26 cellular contexts compared by ENCODE assay signal in the genomic region with DNA sequence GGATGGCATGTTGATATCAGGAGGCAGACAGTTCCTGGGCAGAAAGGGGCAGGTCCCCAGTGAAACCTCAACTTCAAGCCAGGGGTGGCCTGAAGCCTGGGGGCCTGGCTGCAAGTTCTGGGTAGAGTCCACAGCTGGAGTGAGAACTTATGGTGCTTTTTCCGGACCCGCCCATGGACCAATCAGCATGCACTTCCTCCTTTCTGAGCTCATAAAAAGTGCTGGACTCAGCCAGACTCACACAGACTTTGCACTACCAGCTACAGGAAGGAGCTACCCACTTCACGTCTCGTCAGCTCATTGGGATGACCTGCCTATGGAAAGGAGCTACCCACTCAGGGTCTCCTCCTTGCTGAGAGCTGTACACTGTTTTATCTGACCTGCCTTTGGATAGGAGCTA.
DNase-seq lines count a peak whose midpoint lies in the region; FAIRE-seq and TF ChIP-seq lines count a peak whose summit lies in the region.
"Had no signal": no experiment of that assay in that cellular context is flagged by ENCODE, and none has a peak within 500 bp of the region (broad histone marks: within the 10 kb centered on the region; RNA-seq: fewer than 3 reads in every experiment).

No MANE protein-coding gene starts in this region.

- H3K9me2 ChIP-seq in OCI-LY1 (ENCODE audit: low read depth, low read length), result no peaks in the 10 kb centered on the region

- no peaks in the 10 kb centered on the region for H4K20me1 ChIP-seq in KMS-11 (ENCODE audit: insufficient read depth)
- no peaks in the 10 kb centered on the region for H4K20me1 ChIP-seq in OCI-LY1 (ENCODE audit: insufficient read depth, low read length)

- in situ Hi-C loops in GM13976 (cut with MboI; ENCODE audit: low sequenced_read_pairs, unreplicated experiment), result no loop called here

- H3K9ac ChIP-seq in KMS-11, result no peak overlapping the region
- no peak overlapping the region for H3K9ac ChIP-seq in OCI-LY1 (ENCODE audit: low read length)

- no peak overlapping the region for H3K27ac Mint-ChIP-seq in mesothelial cell of epicardium
- H3K27ac Mint-ChIP-seq: activated B cell treated with CpG ODN at 0.5 μM for 24 hours; naive thymus-derived CD4-positive, alpha-beta T cell; stimulated activated naive CD8-positive, alpha-beta T cell treated with anti-CD3 and anti-CD28 coated beads, Interleukin-15, Interleukin-2, amounts not matched to agents 100 ng/mL and 50 ng/mL, for 24 hours had no signal

- DNase-seq in DMS53 (lab: John Stamatoyannopoulos, UW) (peak; percentile 46), DMS53 treated with DMSO at 0.1 percent for 48 hours (lab: John Stamatoyannopoulos, UW; ENCODE audit: unreplicated experiment) (no peak), small intestine (peak; percentile 55), epidermal melanocyte (ENCODE audit: insufficient read length, low spot score) (no peak), mesothelial cell of epicardium (ENCODE audit: low spot score in 2 of 2, unreplicated experiment in 2 of 2) (no peak), GM13976 (ENCODE audit: low spot score) (no peak)
- DNase-seq: activated B cell treated with CpG ODN at 0.5 μM for 24 hours; activated CD4-positive, alpha-beta T cell treated with anti-CD3 and anti-CD28 coated beads, Interleukin-2, amount 50 U/mL, for 1 hour; activated T-cell treated with anti-CD3 and anti-CD28 coated beads, Interleukin-2, amount 50 U/mL, for 4 hours; body of pancreas; Calu3; IMR-90; left lung; mesendoderm; naive thymus-derived CD4-positive, alpha-beta T cell; NCI-H1436; NCI-H2107; psoas muscle had no signal

- no peaks in the 10 kb centered on the region for H3K36me3 Mint-ChIP-seq in mesothelial cell of epicardium
- H3K36me3 Mint-ChIP-seq: naive thymus-derived CD4-positive, alpha-beta T cell had no signal

- H3K4me2 ChIP-seq in KMS-11 (peak overlapping the region; percentile 74), OCI-LY1 (ENCODE audit: low read length) (peak overlapping the region; percentile 9; the same call in 1 of the 2 replicates)

- H2AFZ ChIP-seq in KMS-11 (ENCODE audit: low read depth) (peak overlapping the region; percentile 18; the same call in 1 of the 2 replicates), OCI-LY1 (ENCODE audit: low read length) (0 out of 2 replicates have a peak overlapping the region, but pooled peaks have one; percentile 8)

- H3K27ac ChIP-seq in KMS-11 (peak overlapping the region; percentile 41), OCI-LY1 (ENCODE audit: low read depth, low read length, poor library complexity, severe bottlenecking) (peak overlapping the region; percentile 19), small intestine (ENCODE audit: low read depth in 1 of 2, low read length in 1 of 2) (no peak overlapping the region)
- H3K27ac ChIP-seq: 22Rv1, body of pancreas, C4-2B, left lung, psoas muscle, thoracic aorta, vagina had no signal

- H3F3A ChIP-seq in OCI-LY1 (ENCODE audit: insufficient read depth, low read length), result no peaks in the 10 kb centered on the region

- H3K4me3 ChIP-seq in KMS-11 (IDR thresholded peaks at IDR 0.05; ENCODE audit: insufficient read depth, low read depth, low read length) (no peak overlapping the region), OCI-LY1 (ENCODE audit: low read depth, low read length, poor library complexity, severe bottlenecking) (peak overlapping the region; percentile 28), small intestine (ENCODE audit: low read depth in 1 of 2, low read length in 2 of 2) (no peak overlapping the region)
- H3K4me3 ChIP-seq: body of pancreas, left lung, psoas muscle, thoracic aorta, vagina had no signal

- H3K4me1 ChIP-seq in KMS-11 (ENCODE audit: low read depth, poor library complexity, severe bottlenecking), result peaks cover 46% of the 10 kb centered on the region
- H3K4me1 ChIP-seq in OCI-LY1 (ENCODE audit: insufficient read depth, low read length, severe bottlenecking), result peaks cover 7% of the 10 kb centered on the region
- H3K4me1 ChIP-seq in small intestine (ENCODE audit: control insufficient read depth in 2 of 2, insufficient read depth in 1 of 2, low read depth in 1 of 2, low read length in 1 of 2), result no peaks in the 10 kb centered on the region
- H3K4me1 ChIP-seq: body of pancreas, left lung, psoas muscle, vagina had no signal

- H3K27me3 Mint-ChIP-seq in mesothelial cell of epicardium (ENCODE audit: low read depth), result peaks cover 10% of the 10 kb centered on the region
- H3K27me3 Mint-ChIP-seq: activated B cell treated with CpG ODN at 0.5 μM for 24 hours; naive thymus-derived CD4-positive, alpha-beta T cell; stimulated activated naive CD8-positive, alpha-beta T cell treated with anti-CD3 and anti-CD28 coated beads, Interleukin-15, Interleukin-2, amounts not matched to agents 100 ng/mL and 50 ng/mL, for 24 hours had no signal

- H3K4me1 Mint-ChIP-seq in mesothelial cell of epicardium, result no peaks in the 10 kb centered on the region
- H3K4me1 Mint-ChIP-seq: activated B cell treated with CpG ODN at 0.5 μM for 24 hours; naive thymus-derived CD4-positive, alpha-beta T cell had no signal

- no peak overlapping the region for H3K4me3 Mint-ChIP-seq in mesothelial cell of epicardium
- H3K4me3 Mint-ChIP-seq: activated B cell treated with CpG ODN at 0.5 μM for 24 hours; activated T-cell treated with anti-CD3 and anti-CD28 coated beads, Interleukin-2, amount 50 U/mL, for 4 hours; naive thymus-derived CD4-positive, alpha-beta T cell; stimulated activated naive CD8-positive, alpha-beta T cell treated with anti-CD3 and anti-CD28 coated beads, Interleukin-15, Interleukin-2, amounts not matched to agents 100 ng/mL and 50 ng/mL, for 24 hours had no signal

- no peaks in the 10 kb centered on the region; the same call in 1 of the 2 replicates for H3K9me3 ChIP-seq in OCI-LY1 (ENCODE audit: low read length)
- no peaks in the 10 kb centered on the region for H3K9me3 ChIP-seq in small intestine (ENCODE audit: control insufficient read depth, low read depth)
- H3K9me3 ChIP-seq: body of pancreas, left lung, psoas muscle, thoracic aorta, vagina had no signal

- no peaks in the 10 kb centered on the region for H3K79me2 ChIP-seq in KMS-11 (ENCODE audit: insufficient read depth, low read depth)
- no peaks in the 10 kb centered on the region for H3K79me2 ChIP-seq in OCI-LY1 (ENCODE audit: insufficient read depth, low read length)

- no peaks in the 10 kb centered on the region for H3K9me3 Mint-ChIP-seq in mesothelial cell of epicardium
- H3K9me3 Mint-ChIP-seq: activated B cell treated with CpG ODN at 0.5 μM for 24 hours; activated T-cell treated with anti-CD3 and anti-CD28 coated beads, Interleukin-2, amount 50 U/mL, for 4 hours; stimulated activated naive CD8-positive, alpha-beta T cell treated with anti-CD3 and anti-CD28 coated beads, Interleukin-15, Interleukin-2, amounts not matched to agents 100 ng/mL and 50 ng/mL, for 24 hours had no signal

- TF ChIP-seq CTCF in KMS-11 (conservative IDR thresholded peaks at IDR 0.05; ENCODE audit: low read depth, low read length), result no peak
- TF ChIP-seq CTCF in OCI-LY1 (IDR thresholded peaks at IDR 0.05; ENCODE audit: low read length), result no peak
- no peak for TF ChIP-seq CTCF in mesothelial cell of epicardium (IDR thresholded peaks at IDR 0.05; ENCODE audit: unreplicated experiment)
- TF ChIP-seq CTCF in GM13976 (IDR thresholded peaks at IDR 0.05; ENCODE audit: borderline replicate concordance, control extremely low read depth, extremely low read depth, insufficient read depth, missing control alignments), result no peak

- WGBS in small intestine, 3 donors, result 31 to 60% (median 41%) methylated on average over 4 of the region's 4 CpGs

- FAIRE-seq in small intestine (lab: Jason Lieb, UNC), result no peak
- FAIRE-seq: endothelial cell of umbilical vein had no signal

- H3K36me3 ChIP-seq in KMS-11 (ENCODE audit: insufficient read depth) (no peaks in the 10 kb centered on the region), OCI-LY1 (ENCODE audit: insufficient read depth, low read length) (no peaks in the 10 kb centered on the region), small intestine (ENCODE audit: control insufficient read depth in 2 of 2, insufficient read depth in 2 of 2, low read length in 2 of 2) (no peaks in the 10 kb centered on the region)
- H3K36me3 ChIP-seq: left lung, thoracic aorta, vagina had no signal

- no peaks in the 10 kb centered on the region for H3K27me3 ChIP-seq in KMS-11 (ENCODE audit: insufficient read depth, low read depth)
- no peaks in the 10 kb centered on the region for H3K27me3 ChIP-seq in OCI-LY1 (ENCODE audit: insufficient read depth, low read length)
- H3K27me3 ChIP-seq in small intestine (ENCODE audit: control insufficient read depth in 2 of 2, insufficient read depth in 2 of 2, low read length in 2 of 2), result no peaks in the 10 kb centered on the region
- H3K27me3 ChIP-seq: body of pancreas, left lung, vagina had no signal

Comparison
In these comparisons a context has a peak if more than half of its experiments do, and no peak if none do; other contexts are left out.
1. DNase-seq: peak in DMS53 (single experiment) and small intestine (single experiment); none in DMS53 treated with DMSO at 0.1 percent for 48 hours (single experiment), epidermal melanocyte (single experiment), mesothelial cell of epicardium (0 of 2) and GM13976 (single experiment).
2. H3K27ac ChIP-seq: peak in KMS-11 (single experiment) and OCI-LY1 (single experiment); none in small intestine (0 of 2).